8 cellular contexts compared by ENCODE assay signal in the genomic region with DNA sequence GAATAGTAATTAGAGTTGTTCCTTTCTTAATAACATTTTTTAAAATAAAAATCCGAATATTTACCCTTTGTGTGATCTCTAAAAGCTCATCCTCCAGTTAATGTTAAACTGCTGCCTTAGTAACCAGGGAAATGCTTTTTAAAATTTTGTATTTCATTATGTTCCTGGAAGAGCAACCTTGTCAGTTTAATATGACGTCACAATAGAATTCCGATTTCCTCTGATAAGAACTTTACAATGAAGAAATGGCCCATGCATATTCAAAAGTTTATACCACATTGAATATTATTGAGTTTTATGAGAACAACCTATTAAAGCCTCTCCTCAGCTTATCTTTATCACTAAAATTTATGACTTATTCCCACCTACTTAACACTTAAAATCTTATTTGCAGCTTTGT.
"Had no signal": no experiment of that assay in that cellular context is flagged by ENCODE, and none has a peak within 500 bp of the region (broad histone marks: within the 10 kb centered on the region; RNA-seq: fewer than 3 reads in every experiment).

No MANE protein-coding gene starts in this region.

- DNase-seq: GDM1, GF-D8 had no signal

- H3K4me3 ChIP-seq: GM12878 had no signal

- ATAC-seq: GM12878 had no signal

- FAIRE-seq: G401.6, GM12891, GM12892, GM18507, GM19239 had no signal
